8 cellular contexts compared by ENCODE assay signal in genomic region chr17:67825627-67826588, GRCh38. TPM values are rescaled to one million over a fixed set of nuclear protein-coding genes. Genes with fewer than 3 reads are reported as not detected.
DNase-seq lines count a peak whose midpoint lies in the region; ATAC-seq and TF ChIP-seq lines count a peak whose summit lies in the region.
"Not testable (repeated sequence)": the region's sequence is repeated elsewhere in the genome, so short reads cannot be mapped to it uniquely, and the experiment has no call there.

No MANE protein-coding gene starts in this region.

- DNase-seq in NCI-H1694 treated with DMSO at 0.1 percent for 48 hours (lab: John Stamatoyannopoulos, UW) (peak; percentile 9), body of pancreas (peak; percentile 23 to 58 (median 32)), hypothalamus (lab: John Stamatoyannopoulos, UW) (peak in 41 of 51 donors; percentile 2 to 81 (median 53)), upper lobe of right lung (peak; percentile 81)

- H3K9me3 ChIP-seq in body of pancreas, upper lobe of right lung: not testable (repeated sequence)

- H3K4me3 ChIP-seq in WI38 (ENCODE audit: low read depth, low read length), result peak overlapping the region; percentile 67
- peak overlapping the region; percentile 56 to 65 for H3K4me3 ChIP-seq in body of pancreas
- peak overlapping the region; percentile 85 for H3K4me3 ChIP-seq in rectal smooth muscle tissue (ENCODE audit: low read length)
- peak overlapping the region; percentile 67 for H3K4me3 ChIP-seq in upper lobe of right lung

- TF ChIP-seq POLR2A in GM18505 (IDR thresholded peaks at IDR 0.05; ENCODE audit: borderline replicate concordance, extremely low read depth, insufficient read depth, insufficient read length), result peak; percentile 38
- peak in 2 of 3 donors; percentile 27 to 33 for TF ChIP-seq POLR2A in body of pancreas (IDR thresholded peaks at IDR 0.05)

- WGBS in body of pancreas, 2 donors, result 0 to 1% methylated on average over 20 to 62 of the region's 94 CpGs

- intact Hi-C loops in body of pancreas (cut with DNase I); upper lobe of right lung (cut with DNase I): not testable (repeated sequence)

- H3K27ac ChIP-seq in body of pancreas (peak overlapping the region; percentile 76 to 99 (median 86)), rectal smooth muscle tissue (ENCODE audit: low read depth, low read length) (peak overlapping the region; percentile 55), upper lobe of right lung (peak overlapping the region; percentile 90)

- ATAC-seq in GM18505 (IDR thresholded peaks at IDR 0.05; ENCODE audit: unreplicated experiment), result peak; percentile 34
- peak; percentile 28 for ATAC-seq in HG02870 (IDR thresholded peaks at IDR 0.05; ENCODE audit: unreplicated experiment)
- peak; percentile 58 for ATAC-seq in body of pancreas
- ATAC-seq in upper lobe of right lung, result peak; percentile 64

- peaks cover 44% of the 10 kb centered on the region for H3K4me1 ChIP-seq in body of pancreas
- not testable (repeated sequence) for H3K4me1 ChIP-seq in rectal smooth muscle tissue (ENCODE audit: control insufficient read depth, insufficient read depth, low read length)
- H3K4me1 ChIP-seq in upper lobe of right lung, result peaks cover 30% of the 10 kb centered on the region

- TF ChIP-seq CTCF in WI38 (IDR thresholded peaks at IDR 0.05; ENCODE audit: low read depth, low read length); body of pancreas (IDR thresholded peaks at IDR 0.05); upper lobe of right lung (IDR thresholded peaks at IDR 0.05): not testable (repeated sequence)

- H3K9ac ChIP-seq in rectal smooth muscle tissue (ENCODE audit: low read length), result peak overlapping the region; percentile 39

- not testable (repeated sequence) for H3K27me3 ChIP-seq in body of pancreas; rectal smooth muscle tissue (ENCODE audit: control insufficient read depth, insufficient read depth, low read length); upper lobe of right lung

- not testable (repeated sequence) for H3K36me3 ChIP-seq in body of pancreas (replicated peaks in 1 of 2; ENCODE audit: insufficient read depth in 1 of 2, low read depth in 2 of 2); rectal smooth muscle tissue (ENCODE audit: control insufficient read depth, insufficient read depth, low read length); upper lobe of right lung

RNA-seq across cellular contexts. Expression of gene BPTF, which starts 0.6 kb away (rescaled TPM):
- total RNA-seq in body of pancreas (10 to 100 TPM; 44.6 to 74.5 TPM), upper lobe of right lung (91.8 TPM)

Comparison
In these comparisons a context has a peak if more than half of its experiments do, and no peak if none do; other contexts are left out.
1. Peak in every context shown above with its lines: DNase-seq, ATAC-seq, H3K4me3 ChIP-seq and H3K27ac ChIP-seq.
2. DNase-seq: peak in every context shown above with its lines; median percentile 81 in upper lobe of right lung; 53 in hypothalamus; 32 in body of pancreas; 9 in NCI-H1694 treated with DMSO at 0.1 percent for 48 hours.